ENCODE assay signal across 17 cellular contexts in the genomic region with DNA sequence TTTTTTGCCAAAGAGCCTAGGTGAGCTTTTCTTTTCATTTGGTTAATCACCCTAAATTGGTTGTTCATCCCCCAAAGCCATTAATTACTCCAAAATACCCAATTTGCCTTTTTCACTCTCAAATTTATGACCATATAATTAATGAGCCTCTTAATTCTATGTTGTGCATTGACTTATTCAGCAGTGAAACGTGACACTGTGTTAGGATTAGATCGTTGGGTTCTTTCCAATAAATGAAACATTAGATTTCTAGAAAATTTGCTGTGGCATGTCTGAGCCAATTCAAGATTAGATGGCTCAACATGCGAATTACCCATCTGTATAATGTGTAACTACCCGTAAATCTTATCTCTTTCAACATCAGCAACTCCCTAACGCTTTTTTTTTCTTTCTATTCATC.
"Had no signal": no experiment of that assay in that cellular context is flagged by ENCODE, and none has a peak within 500 bp of the region (broad histone marks: within the 10 kb centered on the region; RNA-seq: fewer than 3 reads in every experiment).

No MANE protein-coding gene starts in this region.

- DNase-seq: activated CD4-positive, CD25-positive, alpha-beta regulatory T cell treated with anti-CD3 and anti-CD28 coated beads, Interleukin-2, amount 50 U/mL, for 72 hours; activated naive CD4-positive, alpha-beta T cell; activated naive CD8-positive, alpha-beta T cell treated with anti-CD3 and anti-CD28 coated beads, Interleukin-2, amount 10 ng/mL, durations not matched to agents 7 days and 5 days; activated T-cell treated with anti-CD3 and anti-CD28 coated beads for 4 hours; cerebellar nuclear complex; effector memory CD8-positive, alpha-beta T cell; foreskin melanocyte; head of caudate nucleus; immature natural killer cell; left cardiac atrium; naive thymus-derived CD4-positive, alpha-beta T cell; stimulated activated CD4-positive, alpha-beta T cell treated with anti-CD3 and anti-CD28 coated beads, Interleukin-1b, Interleukin-23, amount 100 ng/mL, for 48 hours; stomach; testis; upper lobe of left lung had no signal

- H3K36me3 ChIP-seq: stomach, upper lobe of left lung had no signal

- H3K9me3 ChIP-seq: stomach, testis, upper lobe of left lung had no signal

- ATAC-seq: effector memory CD8-positive, alpha-beta T cell; left cardiac atrium; naive thymus-derived CD4-positive, alpha-beta T cell had no signal

- H3K4me1 ChIP-seq: parathyroid adenoma, stomach, testis, upper lobe of left lung had no signal

- H3K27ac ChIP-seq: epithelial cell of prostate, parathyroid adenoma, stomach, testis, upper lobe of left lung had no signal

- H3K4me3 ChIP-seq: stomach, testis, upper lobe of left lung had no signal
